ENCODE assay signal across 8 cellular contexts in genomic region chr22:50731811-50732624, GRCh38. TPM values are rescaled to one million over a fixed set of nuclear protein-coding genes. Genes with fewer than 3 reads are reported as not detected.
DNase-seq lines count a peak whose midpoint lies in the region; ATAC-seq, FAIRE-seq and TF ChIP-seq lines count a peak whose summit lies in the region.
"Had no signal": no experiment of that assay in that cellular context is flagged by ENCODE, and none has a peak within 500 bp of the region (broad histone marks: within the 10 kb centered on the region; RNA-seq: fewer than 3 reads in every experiment).

No MANE protein-coding gene starts in this region.

- peaks cover 6 to 9% of the 10 kb centered on the region in 2 donors for H3K27me3 Mint-ChIP-seq in natural killer cell (ENCODE audit: low read depth in 2 of 2)

- intact Hi-C loops in endothelial cell of umbilical vein (cut with micrococcal nuclease) = no loop called here
- intact Hi-C loops in natural killer cell (cut with micrococcal nuclease) = no loop called here
- intact Hi-C loops in stomach (cut with DNase I; ENCODE audit: low total_unique reads) = no loop called here

- H3K36me3 Mint-ChIP-seq in natural killer cell = no peaks in the 10 kb centered on the region

- no peaks in the 10 kb centered on the region for H3K9me1 ChIP-seq in endothelial cell of umbilical vein (replicated peaks; ENCODE audit: control insufficient read depth, extremely low read depth, insufficient read depth, low read length)

- no peaks in the 10 kb centered on the region for H3K27me3 ChIP-seq in endothelial cell of umbilical vein (ENCODE audit: control insufficient read depth in 2 of 2, insufficient read depth in 2 of 2, low read length in 2 of 2)
- H3K27me3 ChIP-seq in stomach = peaks cover 3 to 62% (median 30%) of the 10 kb centered on the region in 3 donors

- no peaks in the 10 kb centered on the region for H3K4me1 ChIP-seq in endothelial cell of umbilical vein (ENCODE audit: control insufficient read depth, extremely low read depth, insufficient read depth, low read length)
- H3K4me1 ChIP-seq in stomach = peaks cover 0 to 28% (median 16%) of the 10 kb centered on the region in 4 donors

- WGBS in stomach, 5 donors = 26 to 65% (median 31%) methylated on average over 7 to 32 of the region's 32 CpGs

- H3K79me2 ChIP-seq in endothelial cell of umbilical vein (ENCODE audit: control insufficient read depth, insufficient read depth, low read length) = peaks cover 19% of the 10 kb centered on the region

- dilution Hi-C loops in endothelial cell of umbilical vein (cut with MboI; ENCODE audit: extremely low pct_ligation_motif_present, low sequenced_read_pairs) = no loop called here

- POLR2A ChIA-PET in endothelial cell of umbilical vein (lab: Charles Lee) = no interaction called here

- H3K36me3 ChIP-seq in endothelial cell of umbilical vein (ENCODE audit: control insufficient read depth in 2 of 2, extremely low read depth in 1 of 2, insufficient read depth in 2 of 2, low read length in 2 of 2) (peaks cover 7 to 32% of the 10 kb centered on the region in 2 experiments), stomach (peaks cover 0 to 15% (median 0%) of the 10 kb centered on the region in 4 donors)

- peak; percentile 20 for DNase-seq in NCI-H526 treated with DMSO at 0.1 percent for 48 hours (lab: John Stamatoyannopoulos, UW)
- DNase-seq in activated CD8-positive, alpha-beta memory T cell treated with anti-CD3 and anti-CD28 coated beads for 24 hours = peak; percentile 69
- DNase-seq in endothelial cell of umbilical vein (ENCODE audit: low read depth, low spot score) = no peak
- peak; percentile 10 for DNase-seq in natural killer cell
- peak; percentile 60 for DNase-seq in stomach
- no peak for DNase-seq in NCI-H128 (lab: John Stamatoyannopoulos, UW; ENCODE audit: unreplicated experiment)

- H3K27ac Mint-ChIP-seq in natural killer cell = no peak overlapping the region

- TF ChIP-seq CTCF in GM12875 (IDR thresholded peaks at IDR 0.05; ENCODE audit: borderline replicate concordance, insufficient read depth, low read depth, low read length) (peak; percentile 88), endothelial cell of umbilical vein (IDR thresholded peaks at IDR 0.05; ENCODE audit: extremely low read depth in 1 of 2, insufficient read depth in 1 of 2, low read depth in 1 of 2, low read length in 2 of 2) (peak; percentile 60 to 71), natural killer cell (IDR thresholded peaks at IDR 0.05) (no peak), stomach (IDR thresholded peaks at IDR 0.05) (peak in 5 of 7 experiments; percentile 47 to 72 (median 59))

- H3K27ac ChIP-seq in endothelial cell of umbilical vein (ENCODE audit: insufficient read depth, low read depth, low read length) (no peak overlapping the region), stomach (no peak overlapping the region)

- peak in 2 of 3 donors; percentile 52 to 65 for ATAC-seq in natural killer cell

- no TSS peak for BruUV-seq in endothelial cell of umbilical vein (replicated peaks; lab: Mats Ljungman, UMichigan)

- H3K9me3 Mint-ChIP-seq in natural killer cell = no peaks in the 10 kb centered on the region

- no peak for FAIRE-seq in endothelial cell of umbilical vein (lab: Jason Lieb, UNC)
- FAIRE-seq: colon had no signal

- H3K4me3 ChIP-seq in GM12875 (ENCODE audit: low read depth, low read length) (no peak overlapping the region), endothelial cell of umbilical vein (replicated peaks in 1 of 3; ENCODE audit: insufficient read depth in 1 of 3, low read depth in 1 of 3, low read length in 3 of 3) (no peak overlapping the region), stomach (peak overlapping the region in 1 of 4 donors; percentile 28)

- CTCF ChIA-PET in endothelial cell of umbilical vein (lab: Charles Lee) = interaction anchor here (0.9 kb wide), 1 partner anchor 10 kb away, joined by 4 read pairs; no protein-coding TSS in a partner anchor

- no peaks in the 10 kb centered on the region for H4K20me1 ChIP-seq in endothelial cell of umbilical vein (replicated peaks; ENCODE audit: control insufficient read depth, extremely low read depth, insufficient read depth, low read length)

- H3K9me3 ChIP-seq in endothelial cell of umbilical vein (replicated peaks; ENCODE audit: control insufficient read depth, insufficient read depth, low read length) (no peaks in the 10 kb centered on the region), stomach (no peaks in the 10 kb centered on the region)

- H3K9ac ChIP-seq in endothelial cell of umbilical vein (replicated peaks; ENCODE audit: extremely low read depth, insufficient read depth, low read length) = no peak overlapping the region

- H2AFZ ChIP-seq in endothelial cell of umbilical vein (ENCODE audit: low read depth, low read length) = no peak overlapping the region

- H3K4me3 Mint-ChIP-seq in natural killer cell = no peak overlapping the region

- no peak for TF ChIP-seq EP300 in stomach (IDR thresholded peaks at IDR 0.05)

- H3K4me1 Mint-ChIP-seq in natural killer cell = peaks cover 5 to 11% of the 10 kb centered on the region in 2 donors

- no peak for TF ChIP-seq POLR2A in endothelial cell of umbilical vein (IDR thresholded peaks at IDR 0.05; ENCODE audit: low read depth, low read length)
- no peak for TF ChIP-seq POLR2A in stomach (IDR thresholded peaks at IDR 0.05)

- no peak overlapping the region for H3K4me2 ChIP-seq in endothelial cell of umbilical vein (ENCODE audit: insufficient read depth, low read length)

TF ChIP-seq in endothelial cell of umbilical vein, 7 proteins besides CTCF, POLR2A, EP300 and RAD21:
- TF ChIP-seq EZH2 (IDR thresholded peaks at IDR 0.05; ENCODE audit: borderline replicate concordance, low read depth, low read length, severe bottlenecking) (no peak), MAX (IDR thresholded peaks at IDR 0.05; ENCODE audit: insufficient read depth, insufficient read length) (peak; percentile 14), POLR2AphosphoS5 (IDR thresholded peaks at IDR 0.05; ENCODE audit: insufficient read depth, low read depth, low read length) (peak; percentile 7), GATA2 (IDR thresholded peaks at IDR 0.05; ENCODE audit: insufficient read depth, insufficient read length, low read depth, low read length) (no peak), MYC (IDR thresholded peaks at IDR 0.05; ENCODE audit: low read depth, low read length) (peak; percentile 21), FOS (IDR thresholded peaks at IDR 0.05; ENCODE audit: borderline replicate concordance, insufficient read depth, low read length) (no peak)
TF ChIP-seq in endothelial cell of umbilical vein: peak in this region for 3.

RNA-seq across cellular contexts. Expression of gene ACR, which starts 6.0 kb away (rescaled TPM):
- total RNA-seq in endothelial cell of umbilical vein = 4.1 and 4.9 TPM in 2 replicates
- polyA plus RNA-seq in endothelial cell of umbilical vein = 0.43 and 0.91 TPM in 2 replicates
- polyA plus RNA-seq in endothelial cell of umbilical vein (2011; cell fraction: cytosol; rRNA removed) = 0.21 and 0.25 TPM in 2 replicates
- polyA plus RNA-seq in endothelial cell of umbilical vein (2011; cell fraction: nucleus; rRNA removed) = 4.4 and 4.5 TPM in 2 replicates
- polyA plus RNA-seq in endothelial cell of umbilical vein (2012) = 0.60 and 0.82 TPM in 2 replicates
- polyA minus RNA-seq in endothelial cell of umbilical vein = 1.1 and 3.4 TPM in 2 replicates
- not detected for polyA minus RNA-seq in endothelial cell of umbilical vein (2011; cell fraction: cytosol; rRNA and poly(A)+ RNA removed)
- polyA minus RNA-seq in endothelial cell of umbilical vein (2011; cell fraction: nucleus; rRNA and poly(A)+ RNA removed) = 2.6 and 4.5 TPM in 2 replicates
- total RNA-seq in natural killer cell = not detected
- under 1 TPM in 1 of 5 donors, not detected in 4; 0.37 TPM for total RNA-seq in stomach
- polyA plus RNA-seq in stomach = under 1 TPM in 2 of 3 donors, not detected in 1; 0.19 to 0.23 TPM

RNA-seq across cellular contexts. Expression of gene RABL2B, which starts 51.4 kb away (rescaled TPM):
- total RNA-seq in endothelial cell of umbilical vein (24.3 and 26.7 TPM in 2 replicates), natural killer cell (10 to 100 TPM; 56.3 to 61.5 (median 58.5) TPM), stomach (10 to 100 TPM in 3 of 5 donors, 1 to 10 TPM in 2; 6.6 to 18.1 (median 11.3) TPM)
- polyA plus RNA-seq in endothelial cell of umbilical vein (39.8 and 41.8 TPM in 2 replicates), stomach (10 to 100 TPM; 13.1 to 15.6 (median 13.5) TPM)
- polyA plus RNA-seq in endothelial cell of umbilical vein (2011; cell fraction: cytosol; rRNA removed) = 24.4 and 24.8 TPM in 2 replicates
- polyA plus RNA-seq in endothelial cell of umbilical vein (2011; cell fraction: nucleus; rRNA removed) = 99.1 and 107 TPM in 2 replicates
- 16.7 and 19.5 TPM in 2 replicates for polyA plus RNA-seq in endothelial cell of umbilical vein (2012)
- 39.2 and 41.0 TPM in 2 replicates for polyA minus RNA-seq in endothelial cell of umbilical vein
- 3.9 TPM for polyA minus RNA-seq in endothelial cell of umbilical vein (2011; cell fraction: cytosol; rRNA and poly(A)+ RNA removed)
- polyA minus RNA-seq in endothelial cell of umbilical vein (2011; cell fraction: nucleus; rRNA and poly(A)+ RNA removed) = 19.8 and 34.7 TPM in 2 replicates

RNA-seq across cellular contexts. Expression of gene SHANK3, which starts 59.4 kb away (rescaled TPM):
- total RNA-seq in endothelial cell of umbilical vein (137 and 158 TPM in 2 replicates), natural killer cell (under 1 TPM in 1 of 3 donors, not detected in 2; 0.07 TPM), stomach (10 to 100 TPM in 2 of 5 donors, 1 to 10 TPM in 3; 2.5 to 31.2 (median 7.6) TPM)
- polyA plus RNA-seq in endothelial cell of umbilical vein (26.1 and 29.7 TPM in 2 replicates), stomach (1 to 10 TPM; 3.2 to 5.4 (median 3.4) TPM)
- polyA plus RNA-seq in endothelial cell of umbilical vein (2011; cell fraction: cytosol; rRNA removed) = 11.8 and 19.1 TPM in 2 replicates
- 180 and 181 TPM in 2 replicates for polyA plus RNA-seq in endothelial cell of umbilical vein (2011; cell fraction: nucleus; rRNA removed)
- polyA plus RNA-seq in endothelial cell of umbilical vein (2012) = 37.4 and 44.9 TPM in 2 replicates
- 21.8 and 32.5 TPM in 2 replicates for polyA minus RNA-seq in endothelial cell of umbilical vein
- polyA minus RNA-seq in endothelial cell of umbilical vein (2011; cell fraction: cytosol; rRNA and poly(A)+ RNA removed) = not detected
- 55.9 and 115 TPM in 2 replicates for polyA minus RNA-seq in endothelial cell of umbilical vein (2011; cell fraction: nucleus; rRNA and poly(A)+ RNA removed)

Comparison
In these comparisons a context has a peak if more than half of its experiments do, and no peak if none do; other contexts are left out.
1. DNase-seq: peak in NCI-H526 treated with DMSO at 0.1 percent for 48 hours (single experiment), activated CD8-positive, alpha-beta memory T cell treated with anti-CD3 and anti-CD28 coated beads for 24 hours (single experiment), natural killer cell (single experiment) and stomach (single experiment); none in endothelial cell of umbilical vein (single experiment) and NCI-H128 (single experiment).